Comparison of ENCODE assay signal across 19 cellular contexts in the genomic region with DNA sequence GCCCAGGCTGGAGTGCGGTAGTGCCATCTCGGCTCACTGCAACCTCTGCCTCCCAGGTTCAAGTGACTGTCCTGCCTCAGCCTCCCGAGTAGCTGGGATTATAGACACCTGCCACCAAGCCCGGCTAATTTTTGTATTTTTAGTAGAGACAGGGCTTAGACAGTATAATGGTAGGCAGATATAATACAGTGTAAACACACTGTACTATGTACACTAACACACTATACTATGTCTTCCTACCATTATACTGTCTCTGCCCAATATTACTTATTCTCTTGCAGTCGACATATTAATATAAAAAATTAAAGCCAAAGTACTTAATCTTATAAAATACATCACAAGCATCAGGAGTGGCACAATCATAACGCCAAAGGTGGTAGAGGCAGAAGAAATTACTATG. TPM values are rescaled to one million over a fixed set of nuclear protein-coding genes. Genes with fewer than 3 reads are reported as not detected.
DNase-seq lines count a peak whose midpoint lies in the region; ATAC-seq and TF ChIP-seq lines count a peak whose summit lies in the region.
"Had no signal": no experiment of that assay in that cellular context is flagged by ENCODE, and none has a peak within 500 bp of the region (broad histone marks: within the 10 kb centered on the region; RNA-seq: fewer than 3 reads in every experiment).

No MANE protein-coding gene starts in this region.

- peaks cover 36% of the 10 kb centered on the region for H3K4me1 Mint-ChIP-seq in HFFc6 (ENCODE audit: low read depth)
- H3K4me1 Mint-ChIP-seq in activated T-helper 2 cell treated with anti-CD3 and anti-CD28 coated beads, Interferon-gamma antibody, Interleukin-2, Interleukin-4, amounts not matched to agents 10 μg/mL and 5 μg/mL and 100 μg/mL, durations not matched to agents 14 hours and 24 hours and 36 hours (ENCODE audit: low read depth) = peaks cover 1% of the 10 kb centered on the region

- no peak overlapping the region for H3K4me3 ChIP-seq in RWPE2 (ENCODE audit: severe bottlenecking)
- no peak overlapping the region for H3K4me3 ChIP-seq in fibroblast of lung (replicated peaks in 1 of 4; ENCODE audit: control extremely low read depth in 1 of 4, insufficient read depth in 1 of 4, low read depth in 3 of 4, low read length in 4 of 4)
- H3K4me3 ChIP-seq in subcutaneous abdominal adipose tissue (ENCODE audit: low read depth in 1 of 5, low read length in 5 of 5) = no peak overlapping the region
- no peak overlapping the region for H3K4me3 ChIP-seq in upper lobe of left lung
- H3K4me3 ChIP-seq: HAP-1 had no signal

- H3K27ac Mint-ChIP-seq in HFFc6 = peak overlapping the region; percentile 83
- no peak overlapping the region for H3K27ac Mint-ChIP-seq in activated T-helper 2 cell treated with anti-CD3 and anti-CD28 coated beads, Interferon-gamma antibody, Interleukin-2, Interleukin-4, amounts not matched to agents 10 μg/mL and 5 μg/mL and 100 μg/mL, durations not matched to agents 14 hours and 24 hours and 36 hours
- H3K27ac Mint-ChIP-seq: CD4-positive, alpha-beta T cell had no signal

- H2AFZ ChIP-seq in fibroblast of lung (ENCODE audit: low read length) = no peak overlapping the region

- no peak for TF ChIP-seq EP300 in upper lobe of left lung (IDR thresholded peaks at IDR 0.05)

- no peak for TF ChIP-seq POLR2A in upper lobe of left lung (IDR thresholded peaks at IDR 0.05)

- H3K27me3 ChIP-seq in RWPE2 (ENCODE audit: insufficient read depth, poor library complexity, severe bottlenecking) (no peaks in the 10 kb centered on the region), fibroblast of lung (ENCODE audit: control insufficient read depth, insufficient read depth, low read length) (no peaks in the 10 kb centered on the region), subcutaneous abdominal adipose tissue (ENCODE audit: control insufficient read depth in 5 of 5, insufficient read depth in 4 of 5, low read length in 5 of 5) (no peaks in the 10 kb centered on the region), upper lobe of left lung (no peaks in the 10 kb centered on the region)
- H3K27me3 ChIP-seq: BE2C had no signal

- H3K36me3 Mint-ChIP-seq in HFFc6 (ENCODE audit: low read depth) = peaks cover 17% of the 10 kb centered on the region
- peaks cover 37% of the 10 kb centered on the region for H3K36me3 Mint-ChIP-seq in activated T-helper 2 cell treated with anti-CD3 and anti-CD28 coated beads, Interferon-gamma antibody, Interleukin-2, Interleukin-4, amounts not matched to agents 10 μg/mL and 5 μg/mL and 100 μg/mL, durations not matched to agents 14 hours and 24 hours and 36 hours (ENCODE audit: low read depth)

- TF ChIP-seq CTCF in HFFc6 (IDR thresholded peaks at IDR 0.05) = no peak
- TF ChIP-seq CTCF in RWPE2 (IDR thresholded peaks at IDR 0.05; ENCODE audit: poor library complexity, severe bottlenecking) = no peak
- no peak for TF ChIP-seq CTCF in fibroblast of lung (conservative IDR thresholded peaks at IDR 0.05 in 1 of 2, IDR thresholded peaks at IDR 0.05 in 1 of 2; ENCODE audit: low read depth in 1 of 2, low read length in 2 of 2)
- TF ChIP-seq CTCF in upper lobe of left lung (IDR thresholded peaks at IDR 0.05) = no peak

- no peaks in the 10 kb centered on the region; the same call in 1 of the 2 replicates for H3K9me3 Mint-ChIP-seq in HFFc6
- H3K9me3 Mint-ChIP-seq in activated T-helper 2 cell treated with anti-CD3 and anti-CD28 coated beads, Interferon-gamma antibody, Interleukin-2, Interleukin-4, amounts not matched to agents 10 μg/mL and 5 μg/mL and 100 μg/mL, durations not matched to agents 14 hours and 24 hours and 36 hours = peaks cover 14% of the 10 kb centered on the region
- H3K9me3 Mint-ChIP-seq: CD4-positive, alpha-beta T cell had no signal

- H3K27me3 Mint-ChIP-seq in HFFc6 (ENCODE audit: insufficient read depth) = no peaks in the 10 kb centered on the region
- H3K27me3 Mint-ChIP-seq in activated T-helper 2 cell treated with anti-CD3 and anti-CD28 coated beads, Interferon-gamma antibody, Interleukin-2, Interleukin-4, amounts not matched to agents 10 μg/mL and 5 μg/mL and 100 μg/mL, durations not matched to agents 14 hours and 24 hours and 36 hours (ENCODE audit: low read depth) = no peaks in the 10 kb centered on the region
- H3K27me3 Mint-ChIP-seq: CD4-positive, alpha-beta T cell had no signal

- no peak overlapping the region for H3K4me3 Mint-ChIP-seq in HFFc6
- H3K4me3 Mint-ChIP-seq in activated T-helper 2 cell treated with anti-CD3 and anti-CD28 coated beads, Interferon-gamma antibody, Interleukin-2, Interleukin-4, amounts not matched to agents 10 μg/mL and 5 μg/mL and 100 μg/mL, durations not matched to agents 14 hours and 24 hours and 36 hours (ENCODE audit: low read depth) = no peak overlapping the region
- H3K4me3 Mint-ChIP-seq: CD4-positive, alpha-beta T cell had no signal

- intact Hi-C loops in activated T-helper 2 cell treated with anti-CD3 and anti-CD28 coated beads, Interferon-gamma antibody, Interleukin-2, Interleukin-4, amounts not matched to agents 10 μg/mL and 5 μg/mL and 100 μg/mL, durations not matched to agents 14 hours and 24 hours and 36 hours (cut with micrococcal nuclease) = no loop called here

- H3K4me2 ChIP-seq in fibroblast of lung (ENCODE audit: extremely low read depth, insufficient read depth, low read length) = no peak overlapping the region

- H3K9me3 ChIP-seq in RWPE2 (ENCODE audit: severe bottlenecking) (no peaks in the 10 kb centered on the region), fibroblast of lung (ENCODE audit: control insufficient read depth, insufficient read depth, low read depth, low read length) (no peaks in the 10 kb centered on the region), subcutaneous abdominal adipose tissue (ENCODE audit: control insufficient read depth in 5 of 5, low read length in 5 of 5) (no peaks in the 10 kb centered on the region), upper lobe of left lung (no peaks in the 10 kb centered on the region)
- H3K9me3 ChIP-seq: BE2C, HAP-1 had no signal

- ATAC-seq in RWPE2 (ENCODE audit: low read depth) (no peak), upper lobe of left lung (ENCODE audit: low FRiP score in 2 of 2) (no peak), HG03045 (IDR thresholded peaks at IDR 0.05; ENCODE audit: unreplicated experiment) (no peak)

- H3K4me1 ChIP-seq in RWPE2 (ENCODE audit: insufficient read depth, poor library complexity, severe bottlenecking) (peaks cover 8% of the 10 kb centered on the region), fibroblast of lung (ENCODE audit: control insufficient read depth, extremely low read depth, insufficient read depth, low read length) (peaks cover 3% of the 10 kb centered on the region), subcutaneous abdominal adipose tissue (ENCODE audit: control insufficient read depth in 5 of 5, insufficient read depth in 5 of 5, low read length in 5 of 5) (peaks cover 0 to 4% (median 0%) of the 10 kb centered on the region in 5 donors), upper lobe of left lung (peaks cover 2 to 14% (median 7%) of the 10 kb centered on the region in 4 donors)
- H3K4me1 ChIP-seq: BE2C had no signal

- DNase-seq in HFFc6 (no peak), RWPE2 (ENCODE audit: low spot score) (no peak), fibroblast of lung (ENCODE audit: low read depth in 2 of 2) (no peak), upper lobe of left lung (no peak), pons (ENCODE audit: low spot score) (no peak)
- no peak for DNase-seq in activated T-helper 2 cell treated with anti-CD3 and anti-CD28 coated beads, Interferon-gamma antibody, Interleukin-2, Interleukin-4, amounts not matched to agents 10 μg/mL and 5 μg/mL and 100 μg/mL, durations not matched to agents 14 hours and 24 hours and 36 hours (ENCODE audit: low spot score)
- DNase-seq: BE2C; Calu3; CD4-positive, alpha-beta T cell; KG1; NCI-H1048; NCI-H1436 treated with DMSO at 0.1 percent for 48 hours; NCI-H2029 treated with DMSO at 0.1 percent for 48 hours; NCI-H510A treated with DMSO at 0.1 percent for 48 hours; NCI-H82 had no signal

- WGBS in upper lobe of left lung, 2 donors = 89 to 93% methylated on average over 6 of the region's 6 CpGs

- H3K27ac ChIP-seq in RWPE2 (ENCODE audit: poor library complexity, severe bottlenecking) = peak overlapping the region; percentile 2
- peak overlapping the region; percentile 54 for H3K27ac ChIP-seq in fibroblast of lung (ENCODE audit: insufficient read depth, low read length)
- H3K27ac ChIP-seq in subcutaneous abdominal adipose tissue (ENCODE audit: low read depth, low read length) = peak overlapping the region; percentile 38
- H3K27ac ChIP-seq in upper lobe of left lung = no peak overlapping the region

- no peaks in the 10 kb centered on the region for H4K20me1 ChIP-seq in fibroblast of lung (ENCODE audit: control insufficient read depth, extremely low read depth, insufficient read depth, low read length)

- H3K9ac ChIP-seq in fibroblast of lung (ENCODE audit: insufficient read depth, low read length) (no peak overlapping the region), subcutaneous abdominal adipose tissue (ENCODE audit: low read length in 5 of 5) (no peak overlapping the region)

- H3K36me3 ChIP-seq in RWPE2 (ENCODE audit: low read depth) (peaks cover 8% of the 10 kb centered on the region), fibroblast of lung (ENCODE audit: control insufficient read depth, insufficient read depth, low read length) (no peaks in the 10 kb centered on the region), subcutaneous abdominal adipose tissue (ENCODE audit: control insufficient read depth in 5 of 5, insufficient read depth in 5 of 5, low read length in 5 of 5) (peaks cover 0 to 13% (median 2%) of the 10 kb centered on the region in 5 donors), upper lobe of left lung (peaks cover 0 to 3% (median 0%) of the 10 kb centered on the region in 4 donors)
- H3K36me3 ChIP-seq: BE2C had no signal

- H3K79me2 ChIP-seq in fibroblast of lung (ENCODE audit: control insufficient read depth, insufficient read depth, low read length) = no peaks in the 10 kb centered on the region

RNA-seq across cellular contexts. Expression of a gene that starts 15.0 kb away (rescaled TPM):
- total RNA-seq in HFFc6 (2021; fragmentation: NEBNext Ultra II Directional; extraction: Animal tissue kit (Norgen Biotek cat#: 25700)) = 10 to 100 TPM; 24.8 to 31.3 (median 29.0) TPM
- total RNA-seq in fibroblast of lung = 34.7 and 40.8 TPM in 2 replicates
- polyA plus RNA-seq in fibroblast of lung = 25.1 and 25.4 TPM in 2 replicates
- 12.6 and 14.5 TPM in 2 replicates for polyA plus RNA-seq in fibroblast of lung (2012)
- polyA minus RNA-seq in fibroblast of lung (ENCODE audit: low replicate concordance) = 3.1 and 4.1 TPM in 2 replicates
- 10 to 100 TPM; 15.6 to 42.4 (median 20.8) TPM for total RNA-seq in upper lobe of left lung
- total RNA-seq in activated T-helper 2 cell treated with anti-CD3 and anti-CD28 coated beads, Interferon-gamma antibody, Interleukin-2, Interleukin-4, amounts not matched to agents 10 μg/mL and 5 μg/mL and 100 μg/mL, durations not matched to agents 14 hours and 24 hours and 36 hours = 26.7 and 26.9 TPM in 2 replicates

RNA-seq across cellular contexts. Expression of a gene that starts 21.9 kb away (rescaled TPM):
- 10 to 100 TPM; 59.7 to 83.3 (median 66.4) TPM for total RNA-seq in HFFc6 (2021; fragmentation: NEBNext Ultra II Directional; extraction: Animal tissue kit (Norgen Biotek cat#: 25700))
- total RNA-seq in fibroblast of lung (44.9 and 59.8 TPM in 2 replicates), upper lobe of left lung (10 to 100 TPM; 19.6 to 66.0 (median 39.3) TPM)
- polyA plus RNA-seq in fibroblast of lung = 28.1 and 45.4 TPM in 2 replicates
- 19.0 and 22.8 TPM in 2 replicates for polyA plus RNA-seq in fibroblast of lung (2012)
- 23.5 and 24.9 TPM in 2 replicates for polyA minus RNA-seq in fibroblast of lung (ENCODE audit: low replicate concordance)
- total RNA-seq in activated T-helper 2 cell treated with anti-CD3 and anti-CD28 coated beads, Interferon-gamma antibody, Interleukin-2, Interleukin-4, amounts not matched to agents 10 μg/mL and 5 μg/mL and 100 μg/mL, durations not matched to agents 14 hours and 24 hours and 36 hours = 23.1 TPM in 2 replicates

RNA-seq across cellular contexts. Expression of a gene that starts 45.6 kb away (rescaled TPM):
- not detected for total RNA-seq in HFFc6 (2021; fragmentation: NEBNext Ultra II Directional; extraction: Animal tissue kit (Norgen Biotek cat#: 25700))
- total RNA-seq in fibroblast of lung = not detected in 2 replicates
- not detected in 2 replicates for polyA plus RNA-seq in fibroblast of lung
- not detected in 2 replicates for polyA plus RNA-seq in fibroblast of lung (2012)
- polyA minus RNA-seq in fibroblast of lung (ENCODE audit: low replicate concordance) = not detected in 2 replicates
- not detected for total RNA-seq in upper lobe of left lung
- not detected in 2 replicates for total RNA-seq in activated T-helper 2 cell treated with anti-CD3 and anti-CD28 coated beads, Interferon-gamma antibody, Interleukin-2, Interleukin-4, amounts not matched to agents 10 μg/mL and 5 μg/mL and 100 μg/mL, durations not matched to agents 14 hours and 24 hours and 36 hours
- total RNA-seq: Calu3; CD4-positive, alpha-beta T cell; Right ventricle myocardium inferior had no signal

Comparison
In these comparisons a context has a peak if more than half of its experiments do, and no peak if none do; other contexts are left out.
1. H3K27ac ChIP-seq: peak in RWPE2 (single experiment), fibroblast of lung (single experiment) and subcutaneous abdominal adipose tissue (single experiment); none in upper lobe of left lung (0 of 4).